In genomic region chr7:67407351-67407750, GRCh38 we compare ENCODE assay signal across 16 cellular contexts.
DNase-seq lines count a peak whose midpoint lies in the region; ATAC-seq and TF ChIP-seq lines count a peak whose summit lies in the region.
"Had no signal": no experiment of that assay in that cellular context is flagged by ENCODE, and none has a peak within 500 bp of the region (broad histone marks: within the 10 kb centered on the region; RNA-seq: fewer than 3 reads in every experiment).

No MANE protein-coding gene starts in this region.

- no peak overlapping the region for H3K4me3 Mint-ChIP-seq in activated CD4-positive, alpha-beta memory T cell treated with anti-CD3 and anti-CD28 coated beads, Interleukin-2, amount 10 ng/mL, durations not matched to agents 7 days and 5 days
- H3K4me3 Mint-ChIP-seq in HFFc6, result no peak overlapping the region
- no peak overlapping the region for H3K4me3 Mint-ChIP-seq in stimulated activated memory B cell treated with anti-CD40 and anti-IgM and Interleukin-4, amounts not matched to agents 10 μg/mL and 1 μg/mL and 100 μg/mL, for 72 hours
- H3K4me3 Mint-ChIP-seq: CD4-positive, CD25-positive, alpha-beta regulatory T cell had no signal

- no peak overlapping the region for H3K23ac ChIP-seq in neuronal stem cell (ENCODE audit: low read depth, low read length, poor library complexity)

- H3K27ac ChIP-seq in hepatocyte (peak overlapping the region; percentile 33), neuronal stem cell (replicated peaks; ENCODE audit: low read length) (no peak overlapping the region)
- H3K27ac ChIP-seq: BLaER1 had no signal

- no peaks in the 10 kb centered on the region for H3K4me1 ChIP-seq in hepatocyte (ENCODE audit: insufficient read depth)
- no peaks in the 10 kb centered on the region for H3K4me1 ChIP-seq in neuronal stem cell (ENCODE audit: control insufficient read depth in 2 of 2, insufficient read depth in 1 of 2, low read depth in 1 of 2, low read length in 2 of 2)
- H3K4me1 ChIP-seq: BLaER1 had no signal

- H3K36me3 ChIP-seq in hepatocyte (replicated peaks; ENCODE audit: insufficient read depth, low read depth) (no peaks in the 10 kb centered on the region), neuronal stem cell (replicated peaks in 1 of 2; ENCODE audit: control insufficient read depth in 2 of 2, insufficient read depth in 2 of 2, low read length in 2 of 2) (no peaks in the 10 kb centered on the region)
- H3K36me3 ChIP-seq: BLaER1 had no signal

- H2BK5ac ChIP-seq in neuronal stem cell (ENCODE audit: low read length), result no peak overlapping the region

- H2AFZ ChIP-seq in hepatocyte, result no peak overlapping the region
- no peak overlapping the region for H2AFZ ChIP-seq in neuronal stem cell (ENCODE audit: low read length)

- DNase-seq in NCI-H345 (lab: John Stamatoyannopoulos, UW) (peak; percentile 71), NCI-H345 treated with DMSO at 0.1 percent for 48 hours (lab: John Stamatoyannopoulos, UW; ENCODE audit: unreplicated experiment) (no peak), hepatocyte (ENCODE audit: low spot score) (peak; percentile 33), neuronal stem cell (ENCODE audit: low spot score) (no peak), HFFc6 (no peak), NAMALWA (ENCODE audit: low spot score) (no peak)
- DNase-seq in activated CD4-positive, alpha-beta memory T cell treated with anti-CD3 and anti-CD28 coated beads, Interleukin-2, amount 10 ng/mL, durations not matched to agents 7 days and 5 days, result no peak
- DNase-seq: 8988T; AML-193; CD4-positive, CD25-positive, alpha-beta regulatory T cell; DMS53; GF-D8; H7 had no signal

- H3K9me2 ChIP-seq in hepatocyte (replicated peaks; ENCODE audit: insufficient read depth), result no peaks in the 10 kb centered on the region

- no peak overlapping the region for H2BK12ac ChIP-seq in neuronal stem cell (ENCODE audit: low read length)

- H3K27me3 Mint-ChIP-seq in activated CD4-positive, alpha-beta memory T cell treated with anti-CD3 and anti-CD28 coated beads, Interleukin-2, amount 10 ng/mL, durations not matched to agents 7 days and 5 days, result no peaks in the 10 kb centered on the region
- H3K27me3 Mint-ChIP-seq in HFFc6 (ENCODE audit: insufficient read depth), result no peaks in the 10 kb centered on the region
- H3K27me3 Mint-ChIP-seq in stimulated activated memory B cell treated with anti-CD40 and anti-IgM and Interleukin-4, amounts not matched to agents 10 μg/mL and 1 μg/mL and 100 μg/mL, for 72 hours, result peaks cover 12% of the 10 kb centered on the region
- H3K27me3 Mint-ChIP-seq: CD4-positive, CD25-positive, alpha-beta regulatory T cell had no signal

- H2BK120ac ChIP-seq in neuronal stem cell (ENCODE audit: low read depth, low read length), result no peak overlapping the region

- H3K79me1 ChIP-seq in neuronal stem cell (ENCODE audit: low read depth, low read length), result no peaks in the 10 kb centered on the region

- H3K9me3 Mint-ChIP-seq in activated CD4-positive, alpha-beta memory T cell treated with anti-CD3 and anti-CD28 coated beads, Interleukin-2, amount 10 ng/mL, durations not matched to agents 7 days and 5 days, result peaks cover 2% of the 10 kb centered on the region
- H3K9me3 Mint-ChIP-seq in HFFc6, result no peaks in the 10 kb centered on the region
- H3K9me3 Mint-ChIP-seq in stimulated activated memory B cell treated with anti-CD40 and anti-IgM and Interleukin-4, amounts not matched to agents 10 μg/mL and 1 μg/mL and 100 μg/mL, for 72 hours, result peaks cover 3% of the 10 kb centered on the region

- H2BK15ac ChIP-seq in neuronal stem cell (ENCODE audit: low read length), result no peak overlapping the region

- no peak overlapping the region for H3K4ac ChIP-seq in neuronal stem cell (ENCODE audit: low read length)

- ATAC-seq in stimulated activated memory B cell treated with anti-CD40 and anti-IgM and Interleukin-4, amounts not matched to agents 10 μg/mL and 1 μg/mL and 100 μg/mL, for 72 hours, result no peak
- ATAC-seq: HepG2 had no signal

- H3K4me3 ChIP-seq in hepatocyte, result no peak overlapping the region
- no peak overlapping the region for H3K4me3 ChIP-seq in neuronal stem cell (ENCODE audit: low read length in 2 of 2)
- H3K4me3 ChIP-seq: BLaER1 had no signal

- H3K27me3 ChIP-seq in hepatocyte (no peaks in the 10 kb centered on the region), neuronal stem cell (ENCODE audit: control insufficient read depth in 3 of 3, insufficient read depth in 3 of 3, low read depth in 1 of 3, low read length in 3 of 3) (no peaks in the 10 kb centered on the region)
- H3K27me3 ChIP-seq: BLaER1 had no signal

- POLR2A ChIA-PET in activated CD4-positive, alpha-beta memory T cell treated with anti-CD3 and anti-CD28 coated beads, Interleukin-2, amount 10 ng/mL, durations not matched to agents 7 days and 5 days (lab: Charles Lee), result no interaction called here

- 52% methylated on average over 8 of the region's 8 CpGs for WGBS in hepatocyte (ENCODE audit: low lambda C conversion rate, missing lambda C conversion rate)
- no CpG with 5 or more reads among the region's 8 CpGs for WGBS in neuronal stem cell (ENCODE audit: extremely low coverage in 2 of 2, insufficient read length in 2 of 2, insufficient replicate concordance in 1 of 2), 2 donors

- no peaks in the 10 kb centered on the region for H3K9me3 ChIP-seq in hepatocyte (ENCODE audit: low read depth)
- H3K9me3 ChIP-seq in neuronal stem cell (replicated peaks in 1 of 2; ENCODE audit: control insufficient read depth in 2 of 2, insufficient read depth in 1 of 2, low read depth in 1 of 2, low read length in 2 of 2), result peaks cover 0 to 2% of the 10 kb centered on the region in 2 donors
- H3K9me3 ChIP-seq: BLaER1 had no signal

- H3K36me3 Mint-ChIP-seq in activated CD4-positive, alpha-beta memory T cell treated with anti-CD3 and anti-CD28 coated beads, Interleukin-2, amount 10 ng/mL, durations not matched to agents 7 days and 5 days (ENCODE audit: low read depth), result no peaks in the 10 kb centered on the region
- no peaks in the 10 kb centered on the region for H3K36me3 Mint-ChIP-seq in HFFc6 (ENCODE audit: low read depth)
- H3K36me3 Mint-ChIP-seq in stimulated activated memory B cell treated with anti-CD40 and anti-IgM and Interleukin-4, amounts not matched to agents 10 μg/mL and 1 μg/mL and 100 μg/mL, for 72 hours, result no peaks in the 10 kb centered on the region
- H3K36me3 Mint-ChIP-seq: CD4-positive, CD25-positive, alpha-beta regulatory T cell had no signal

- H3K14ac ChIP-seq in neuronal stem cell (ENCODE audit: low read length), result no peak overlapping the region

- no peaks in the 10 kb centered on the region for H3K79me2 ChIP-seq in hepatocyte

- no peaks in the 10 kb centered on the region for H4K20me1 ChIP-seq in hepatocyte (ENCODE audit: insufficient read depth, poor library complexity, severe bottlenecking)
- H4K20me1 ChIP-seq: BLaER1 had no signal

- no peak overlapping the region for H3K18ac ChIP-seq in neuronal stem cell (ENCODE audit: low read length)

- no peak overlapping the region for H4K8ac ChIP-seq in neuronal stem cell (ENCODE audit: low read depth, low read length)

- no peak overlapping the region for H4K91ac ChIP-seq in neuronal stem cell (ENCODE audit: low read depth, low read length, poor library complexity)

- CTCF ChIA-PET in activated CD4-positive, alpha-beta memory T cell treated with anti-CD3 and anti-CD28 coated beads, Interleukin-2, amount 10 ng/mL, durations not matched to agents 7 days and 5 days (lab: Charles Lee), result no interaction called here

- no peaks in the 10 kb centered on the region for H3K4me1 Mint-ChIP-seq in activated CD4-positive, alpha-beta memory T cell treated with anti-CD3 and anti-CD28 coated beads, Interleukin-2, amount 10 ng/mL, durations not matched to agents 7 days and 5 days
- H3K4me1 Mint-ChIP-seq in HFFc6 (ENCODE audit: low read depth), result no peaks in the 10 kb centered on the region
- no peaks in the 10 kb centered on the region for H3K4me1 Mint-ChIP-seq in stimulated activated memory B cell treated with anti-CD40 and anti-IgM and Interleukin-4, amounts not matched to agents 10 μg/mL and 1 μg/mL and 100 μg/mL, for 72 hours
- H3K4me1 Mint-ChIP-seq: CD4-positive, CD25-positive, alpha-beta regulatory T cell had no signal

- TF ChIP-seq CTCF in hepatocyte (IDR thresholded peaks at IDR 0.05; ENCODE audit: poor library complexity), result no peak
- no peak for TF ChIP-seq CTCF in HFFc6 (IDR thresholded peaks at IDR 0.05)

- no peak overlapping the region for H3K27ac Mint-ChIP-seq in activated CD4-positive, alpha-beta memory T cell treated with anti-CD3 and anti-CD28 coated beads, Interleukin-2, amount 10 ng/mL, durations not matched to agents 7 days and 5 days
- no peak overlapping the region for H3K27ac Mint-ChIP-seq in HFFc6
- no peak overlapping the region for H3K27ac Mint-ChIP-seq in stimulated activated memory B cell treated with anti-CD40 and anti-IgM and Interleukin-4, amounts not matched to agents 10 μg/mL and 1 μg/mL and 100 μg/mL, for 72 hours
- H3K27ac Mint-ChIP-seq: CD4-positive, CD25-positive, alpha-beta regulatory T cell had no signal

- H3K4me2 ChIP-seq in hepatocyte, result no peak overlapping the region
- H3K4me2 ChIP-seq in neuronal stem cell (ENCODE audit: insufficient read depth, low read length, poor library complexity, severe bottlenecking), result no peak overlapping the region
- H3K4me2 ChIP-seq: BLaER1 had no signal

- peak overlapping the region; percentile 16 for H2AK5ac ChIP-seq in neuronal stem cell (ENCODE audit: low read depth, low read length)

- H3K9ac ChIP-seq in neuronal stem cell (ENCODE audit: low read depth, low read length, poor library complexity), result no peak overlapping the region
- H3K9ac ChIP-seq: BLaER1 had no signal

Comparison
In these comparisons a context has a peak if more than half of its experiments do, and no peak if none do; other contexts are left out.
1. DNase-seq: peak in NCI-H345 (single experiment) and hepatocyte (single experiment); none in NCI-H345 treated with DMSO at 0.1 percent for 48 hours (single experiment), neuronal stem cell (single experiment), activated CD4-positive, alpha-beta memory T cell treated with anti-CD3 and anti-CD28 coated beads, Interleukin-2, amount 10 ng/mL, durations not matched to agents 7 days and 5 days (single experiment), HFFc6 (single experiment) and NAMALWA (single experiment).